ENCODE assay signal across 8 cellular contexts in genomic region chr16:74984194-74984669, GRCh38. TPM values are rescaled to one million over a fixed set of nuclear protein-coding genes. Genes with fewer than 3 reads are reported as not detected.
DNase-seq lines count a peak whose midpoint lies in the region; ATAC-seq lines count a peak whose summit lies in the region.

No MANE protein-coding gene starts in this region.

- H3K4me3 Mint-ChIP-seq in naive thymus-derived CD4-positive, alpha-beta T cell, result peak overlapping the region; percentile 90 to 98 (median 95)

- peak overlapping the region; percentile 88 for H3K27ac ChIP-seq in effector memory CD4-positive, alpha-beta T cell (ENCODE audit: insufficient read depth, low read length, poor library complexity, severe bottlenecking)
- H3K27ac ChIP-seq in naive thymus-derived CD4-positive, alpha-beta T cell (ENCODE audit: low read depth, low read length), result peak overlapping the region; percentile 86

- H3K27ac Mint-ChIP-seq in naive thymus-derived CD4-positive, alpha-beta T cell, result peak overlapping the region in 7 of 9 donors; percentile 15 to 93 (median 83)

- POLR2A ChIA-PET in naive thymus-derived CD4-positive, alpha-beta T cell (lab: Charles Lee), result interaction anchor here (1.2 to 1.6 kb wide), 4 partner anchors 80 to 664 kb away, joined by 4 to 8 read pairs (median 5); partner anchors contain the start of genes KARS1, RFWD3 and TERF2IP

- ATAC-seq in naive thymus-derived CD4-positive, alpha-beta T cell, result peak; percentile 8
- ATAC-seq in HG02678 (IDR thresholded peaks at IDR 0.05; ENCODE audit: unreplicated experiment), result no peak
- no peak for ATAC-seq in HG03571 (IDR thresholded peaks at IDR 0.05; ENCODE audit: unreplicated experiment)

- peaks cover 0 to 2% (median 0%) of the 10 kb centered on the region in 5 donors for H3K36me3 Mint-ChIP-seq in naive thymus-derived CD4-positive, alpha-beta T cell

- H3K4me1 Mint-ChIP-seq in naive thymus-derived CD4-positive, alpha-beta T cell, result peaks cover 0 to 27% (median 23%) of the 10 kb centered on the region in 7 donors

- peak overlapping the region; percentile 98 for H3K4me3 ChIP-seq in effector memory CD4-positive, alpha-beta T cell (ENCODE audit: insufficient read depth, low read depth, low read length, poor library complexity, severe bottlenecking)
- H3K4me3 ChIP-seq in naive thymus-derived CD4-positive, alpha-beta T cell (ENCODE audit: low read length), result peak overlapping the region; percentile 98

- peaks cover 8% of the 10 kb centered on the region for H3K4me1 ChIP-seq in effector memory CD4-positive, alpha-beta T cell (ENCODE audit: control insufficient read depth, insufficient read depth, low read length, poor library complexity, severe bottlenecking)
- peaks cover 5 to 6% of the 10 kb centered on the region in 2 donors for H3K4me1 ChIP-seq in naive thymus-derived CD4-positive, alpha-beta T cell (ENCODE audit: control insufficient read depth in 2 of 2, insufficient read depth in 2 of 2, low read length in 2 of 2)

- intact Hi-C loops in naive thymus-derived CD4-positive, alpha-beta T cell (cut with micrococcal nuclease), result loop anchor here (2.0 to 10.0 kb wide), 7 partner anchors 283 to 687 kb away; partner anchors contain the start of genes GLG1 (in 2 of the 2), ADAT1 (in 1 of the 2), CFDP1 (in 1 of the 2) and MLKL (in 1 of the 2)

- DNase-seq in activated T-cell treated with anti-CD3 and anti-CD28 coated beads for 48 hours (ENCODE audit: low read depth), result peak; percentile 18
- DNase-seq in activated T-cell treated with anti-CD3 and anti-CD28 coated beads, Interleukin-2, amount 50 U/mL, for 1 hour, result no peak
- DNase-seq in T-helper 22 cell (ENCODE audit: low read depth), result peak; percentile 11
- DNase-seq in effector memory CD4-positive, alpha-beta T cell, result peak; percentile 12 to 25 (median 13)
- DNase-seq in naive thymus-derived CD4-positive, alpha-beta T cell, result peak in 6 of 9 donors; percentile 3 to 52 (median 18)
- no peak for DNase-seq in NCI-H446 treated with DMSO at 0.1 percent for 48 hours (lab: John Stamatoyannopoulos, UW)

- no peaks in the 10 kb centered on the region for H3K9me3 ChIP-seq in effector memory CD4-positive, alpha-beta T cell (ENCODE audit: control insufficient read depth, low read length)
- H3K9me3 ChIP-seq in naive thymus-derived CD4-positive, alpha-beta T cell (ENCODE audit: control insufficient read depth in 2 of 3, low read length in 3 of 3), result no peaks in the 10 kb centered on the region

- no peaks in the 10 kb centered on the region for H3K36me3 ChIP-seq in effector memory CD4-positive, alpha-beta T cell (ENCODE audit: control insufficient read depth, insufficient read depth, low read length)
- peaks cover 0 to 5% (median 0%) of the 10 kb centered on the region in 3 experiments for H3K36me3 ChIP-seq in naive thymus-derived CD4-positive, alpha-beta T cell (ENCODE audit: control insufficient read depth in 2 of 3, insufficient read depth in 3 of 3, low read length in 3 of 3)

- no peaks in the 10 kb centered on the region for H3K27me3 Mint-ChIP-seq in naive thymus-derived CD4-positive, alpha-beta T cell

- CTCF ChIA-PET in naive thymus-derived CD4-positive, alpha-beta T cell (lab: Charles Lee), result interaction anchor here (1.2 kb wide), 1 partner anchor 127 kb away, joined by 3 read pairs; no protein-coding TSS in a partner anchor

- no peaks in the 10 kb centered on the region for H3K9me3 Mint-ChIP-seq in naive thymus-derived CD4-positive, alpha-beta T cell

- no peaks in the 10 kb centered on the region for H3K27me3 ChIP-seq in effector memory CD4-positive, alpha-beta T cell (replicated peaks; ENCODE audit: control insufficient read depth, insufficient read depth, low read length, poor library complexity, severe bottlenecking)
- H3K27me3 ChIP-seq in naive thymus-derived CD4-positive, alpha-beta T cell (ENCODE audit: control insufficient read depth in 2 of 2, insufficient read depth in 2 of 2, low read length in 2 of 2), result no peaks in the 10 kb centered on the region

RNA-seq across cellular contexts. Expression of gene WDR59, which starts 0.7 kb away (rescaled TPM):
- total RNA-seq in naive thymus-derived CD4-positive, alpha-beta T cell, result 100 to 1,000 TPM in 2 of 5 experiments, 10 to 100 TPM in 3; 82.7 to 130 (median 84.7) TPM
- polyA plus RNA-seq in naive thymus-derived CD4-positive, alpha-beta T cell, result 10 to 100 TPM; 11.6 to 13.2 TPM

RNA-seq across cellular contexts. Expression of gene ZNRF1, which starts 14.6 kb away (rescaled TPM):
- 10 to 100 TPM in 1 of 5 experiments, 1 to 10 TPM in 4; 1.8 to 27.9 (median 2.6) TPM for total RNA-seq in naive thymus-derived CD4-positive, alpha-beta T cell
- polyA plus RNA-seq in naive thymus-derived CD4-positive, alpha-beta T cell, result 1 to 10 TPM; 1.2 to 1.4 TPM

Comparison
In these comparisons a context has a peak if more than half of its experiments do, and no peak if none do; other contexts are left out.
1. DNase-seq: peak in activated T-cell treated with anti-CD3 and anti-CD28 coated beads for 48 hours (single experiment), T-helper 22 cell (single experiment), effector memory CD4-positive, alpha-beta T cell (3 of 3) and naive thymus-derived CD4-positive, alpha-beta T cell (6 of 9); none in activated T-cell treated with anti-CD3 and anti-CD28 coated beads, Interleukin-2, amount 50 U/mL, for 1 hour (single experiment) and NCI-H446 treated with DMSO at 0.1 percent for 48 hours (single experiment).